22 cellular contexts compared by ENCODE assay signal in genomic region chr3:73069187-73069586, GRCh38.
"Had no signal": no experiment of that assay in that cellular context is flagged by ENCODE, and none has a peak within 500 bp of the region (broad histone marks: within the 10 kb centered on the region; RNA-seq: fewer than 3 reads in every experiment).

No MANE protein-coding gene starts in this region.

- H3K4me3 ChIP-seq: colonic mucosa, gastrocnemius medialis, heart right ventricle, lung, pancreas, sigmoid colon, testis, tibial artery had no signal

- H3K36me3 ChIP-seq: colonic mucosa had no signal

- H3K27me3 ChIP-seq: colonic mucosa, gastrocnemius medialis, heart right ventricle, neutrophil, pancreas, sigmoid colon, testis, tibial artery had no signal

- H3K4me1 ChIP-seq: colonic mucosa, pancreas, sigmoid colon had no signal

- H3K27ac ChIP-seq: colonic mucosa, epithelial cell of prostate, gastrocnemius medialis, neutrophil, pancreas, sigmoid colon, testis, tibial artery had no signal

- DNase-seq: colonic mucosa; effector CD8-positive, alpha-beta T cell; endodermal cell; foreskin fibroblast; gastrocnemius medialis; heart right ventricle; hippocampal formation; left colon; natural killer cell; pancreas; sigmoid colon; stimulated activated CD4-positive, alpha-beta T cell treated with anti-CD3 and anti-CD28 coated beads, Interleukin-2, amount 100 ng/mL, for 24 hours; stimulated activated CD4-positive, alpha-beta T cell treated with anti-CD3 and anti-CD28 coated beads, Interleukin-4, amount 100 ng/mL, for 24 hours; stimulated activated naive CD8-positive, alpha-beta T cell treated with anti-CD3 and anti-CD28 coated beads, Interleukin-15, Interleukin-2, amounts not matched to agents 100 U/mL and 50 U/mL, for 24 hours; substantia nigra; testis; tibial artery had no signal

- ATAC-seq: esophagus mucosa; gastrocnemius medialis; left colon; natural killer cell; pancreas; stimulated activated memory B cell treated with anti-CD40 and anti-IgM and Interleukin-4, amounts not matched to agents 10 μg/mL and 1 μg/mL and 100 μg/mL, for 72 hours; stimulated activated naive CD8-positive, alpha-beta T cell treated with anti-CD3 and anti-CD28 coated beads, Interleukin-15, Interleukin-2, amounts not matched to agents 100 U/mL and 50 U/mL, for 24 hours had no signal

- H3K9me3 ChIP-seq: colonic mucosa, gastrocnemius medialis, heart right ventricle, neutrophil, pancreas, sigmoid colon, testis, tibial artery had no signal
